In the genomic region with DNA sequence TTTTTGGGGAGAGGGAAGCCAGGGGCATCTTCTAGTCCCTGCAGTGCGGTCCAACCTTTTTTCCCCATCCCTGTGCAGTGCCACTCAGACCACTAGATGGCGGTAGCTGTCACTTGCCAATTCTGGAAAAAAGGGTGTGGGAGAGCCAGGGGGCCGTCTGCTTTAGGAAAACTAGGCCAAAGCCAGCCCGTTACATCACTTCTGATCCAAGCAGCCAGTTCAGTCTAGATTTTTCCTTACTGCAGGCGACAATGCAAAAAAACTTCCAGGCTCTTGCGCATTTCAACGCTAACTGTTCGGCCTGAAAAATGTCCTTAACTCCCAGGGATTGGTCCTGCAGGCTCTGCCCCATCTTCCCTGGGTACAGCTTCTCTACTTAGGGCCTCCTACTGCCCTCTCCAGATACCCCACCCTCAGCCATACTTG, we compare ENCODE assay signal across 8 cellular contexts.
DNase-seq lines count a peak whose midpoint lies in the region; ATAC-seq, FAIRE-seq and TF ChIP-seq lines count a peak whose summit lies in the region.

No MANE protein-coding gene starts in this region.

- TF ChIP-seq POLR2A in adrenal gland (IDR thresholded peaks at IDR 0.05): no peak
- TF ChIP-seq POLR2A in heart left ventricle (IDR thresholded peaks at IDR 0.05): no peak
- no peak for TF ChIP-seq POLR2A in prostate gland (IDR thresholded peaks at IDR 0.05)

- H3K27me3 ChIP-seq in DOHH2 (ENCODE audit: control insufficient read depth, low read length) (no peaks in the 10 kb centered on the region), SJSA1 (replicated peaks) (no peaks in the 10 kb centered on the region), adrenal gland (no peaks in the 10 kb centered on the region), heart left ventricle (peaks cover 0 to 5% (median 0%) of the 10 kb centered on the region in 9 donors), prostate gland (replicated peaks; ENCODE audit: insufficient read depth) (no peaks in the 10 kb centered on the region), aorta (ENCODE audit: control insufficient read depth in 1 of 2, insufficient read depth in 2 of 2, low read length in 1 of 2) (no peaks in the 10 kb centered on the region)

- intact Hi-C loops in adrenal gland (cut with DNase I): loop anchor here (2.0 to 5.0 kb wide), 2 partner anchors 373 to 374 kb away; no protein-coding TSS in a partner anchor
- intact Hi-C loops in heart left ventricle (cut with DNase I): loop anchor here (1.0 to 10.0 kb wide), 7 partner anchors 90 to 374 kb away; a partner anchor contains a TSS
- intact Hi-C loops in prostate gland (cut with DNase I): loop anchor here (5.0 kb wide), 1 partner anchor 158 kb away; no protein-coding TSS in a partner anchor
- intact Hi-C loops in aorta (cut with DNase I): loop anchor here (1.0 to 10.0 kb wide), 4 partner anchors 250 to 413 kb away; a partner anchor contains a TSS

- H3K4me2 ChIP-seq in DOHH2 (ENCODE audit: low read length): no peak overlapping the region

- WGBS in adrenal gland, 4 donors: 37 to 41% (median 39%) methylated on average over 8 of the region's 8 CpGs
- 32 to 38% (median 37%) methylated on average over 8 of the region's 8 CpGs for WGBS in heart left ventricle, 4 donors
- 41% methylated on average over 8 of the region's 8 CpGs for WGBS in prostate gland
- 16 to 18% methylated on average over 8 of the region's 8 CpGs for WGBS in aorta, 2 donors

- H3K4me3 ChIP-seq in DOHH2 (ENCODE audit: low read length) (no peak overlapping the region), SJSA1 (no peak overlapping the region), adrenal gland (no peak overlapping the region), heart left ventricle (no peak overlapping the region), prostate gland (no peak overlapping the region), aorta (ENCODE audit: low read length in 2 of 2) (no peak overlapping the region)

- H3K27ac ChIP-seq in DOHH2 (ENCODE audit: low read depth, low read length) (no peak overlapping the region), SJSA1 (no peak overlapping the region), adrenal gland (peak overlapping the region in 1 of 5 donors; percentile 39), heart left ventricle (peak overlapping the region in 1 of 12 donors; percentile 14), prostate gland (no peak overlapping the region), aorta (ENCODE audit: low read depth in 1 of 2, low read length in 2 of 2) (no peak overlapping the region)

- DNase-seq in HTR-8/SVneo (ENCODE audit: insufficient read length, low spot score) (peak; percentile 14), SJSA1 (ENCODE audit: low read depth in 1 of 2, low spot score in 2 of 2) (peak; percentile 60 to 62), adrenal gland (peak; percentile 63 to 89 (median 70)), heart left ventricle (peak; percentile 59 to 77 (median 71)), prostate gland (ENCODE audit: low spot score) (peak; percentile 25), aorta (peak; percentile 79 to 80)

- H3F3A ChIP-seq in DOHH2 (ENCODE audit: control insufficient read depth, insufficient read depth): no peaks in the 10 kb centered on the region

- H3K4me1 ChIP-seq in DOHH2 (ENCODE audit: control insufficient read depth, low read length) (no peaks in the 10 kb centered on the region), SJSA1 (replicated peaks) (no peaks in the 10 kb centered on the region), adrenal gland (replicated peaks in 1 of 2) (no peaks in the 10 kb centered on the region), heart left ventricle (peaks cover 0 to 6% (median 0%) of the 10 kb centered on the region in 12 donors), prostate gland (replicated peaks) (no peaks in the 10 kb centered on the region), aorta (ENCODE audit: control insufficient read depth in 1 of 2, insufficient read depth in 2 of 2, low read length in 2 of 2) (no peaks in the 10 kb centered on the region)

- H3K9me3 ChIP-seq in DOHH2 (ENCODE audit: control insufficient read depth, insufficient read depth, low read length) (no peaks in the 10 kb centered on the region), SJSA1 (replicated peaks) (no peaks in the 10 kb centered on the region), adrenal gland (replicated peaks in 1 of 3) (no peaks in the 10 kb centered on the region), heart left ventricle (peaks cover 0 to 21% (median 0%) of the 10 kb centered on the region in 12 donors), prostate gland (no peaks in the 10 kb centered on the region), aorta (ENCODE audit: control insufficient read depth, low read length) (no peaks in the 10 kb centered on the region)

- no peak for FAIRE-seq in HTR-8/SVneo (lab: Jason Lieb, UNC)

- H4K20me1 ChIP-seq in DOHH2 (ENCODE audit: control insufficient read depth, insufficient read depth, low read depth, low read length): no peaks in the 10 kb centered on the region

- TF ChIP-seq CTCF in DOHH2 (IDR thresholded peaks at IDR 0.05; ENCODE audit: low read depth, low read length, poor library complexity, severe bottlenecking) (peak; percentile 89), adrenal gland (IDR thresholded peaks at IDR 0.05) (peak; percentile 74 to 91 (median 88)), heart left ventricle (IDR thresholded peaks at IDR 0.05) (peak; percentile 85 to 96 (median 92)), prostate gland (IDR thresholded peaks at IDR 0.05) (peak; percentile 71 to 78 (median 77))

- ATAC-seq in heart left ventricle (peak; percentile 80 to 95 (median 89)), aorta (ENCODE audit: low FRiP score) (peak; percentile 94), GM21528 (IDR thresholded peaks at IDR 0.05; ENCODE audit: low FRiP score, unreplicated experiment) (no peak)

- H3K79me2 ChIP-seq in DOHH2 (ENCODE audit: control insufficient read depth, low read length): no peaks in the 10 kb centered on the region

- H3K9me2 ChIP-seq in DOHH2 (replicated peaks; ENCODE audit: control insufficient read depth, low read length): no peaks in the 10 kb centered on the region

- H3K36me3 ChIP-seq in DOHH2 (ENCODE audit: control insufficient read depth, low read length) (no peaks in the 10 kb centered on the region), SJSA1 (no peaks in the 10 kb centered on the region), adrenal gland (replicated peaks in 1 of 2) (no peaks in the 10 kb centered on the region), heart left ventricle (no peaks in the 10 kb centered on the region), prostate gland (no peaks in the 10 kb centered on the region), aorta (ENCODE audit: control insufficient read depth in 1 of 2, insufficient read depth in 2 of 2, low read length in 1 of 2) (no peaks in the 10 kb centered on the region)

Comparison
In these comparisons a context has a peak if more than half of its experiments do, and no peak if none do; other contexts are left out.
1. DNase-seq: peak in every context shown above with its lines; median percentile 80 in aorta; 71 in heart left ventricle; 70 in adrenal gland; 61 in SJSA1; 25 in prostate gland; 14 in HTR-8/SVneo.